Comparison of ENCODE assay signal across 28 cellular contexts in genomic region chr5:1702318-1702717, GRCh38.
"Had no signal": no experiment of that assay in that cellular context is flagged by ENCODE, and none has a peak within 500 bp of the region (broad histone marks: within the 10 kb centered on the region; RNA-seq: fewer than 3 reads in every experiment).

No MANE protein-coding gene starts in this region.

- H3K4me3 ChIP-seq: heart left ventricle, left ventricle myocardium inferior, lung, mucosa of descending colon, ovary, prostate gland, smooth muscle cell, stomach, thyroid gland, upper lobe of right lung had no signal

- H3K27me3 ChIP-seq: ovary, thyroid gland had no signal

- DNase-seq: activated CD4-positive, alpha-beta memory T cell treated with anti-CD3 and anti-CD28 coated beads, Interleukin-2, amount 10 ng/mL, durations not matched to agents 7 days and 5 days; activated CD4-positive, alpha-beta T cell treated with anti-CD3 and anti-CD28 coated beads, Interleukin-2, amount 10 ng/mL, durations not matched to agents 24 days and 14 days; activated CD4-positive, CD25-positive, alpha-beta regulatory T cell treated with anti-CD3 and anti-CD28 coated beads, Interleukin-2, amount 50 U/mL, for 72 hours; activated CD8-positive, alpha-beta memory T cell treated with anti-CD3 and anti-CD28 coated beads, Interleukin-2, amount 50 U/mL, for 48 hours; activated gamma-delta T cell treated with Interleukin-2 at 50 U/mL for 16 hours; activated T-cell treated with anti-CD3 and anti-CD28 coated beads, Interleukin-2, amount 50 U/mL, for 24 hours; endodermal cell; foreskin fibroblast; heart left ventricle; left ventricle myocardium inferior; mucosa of descending colon; ovary; stimulated activated CD4-positive, alpha-beta T cell treated with anti-CD3 and anti-CD28 coated beads, Interleukin-1b, Interleukin-23, amount 100 ng/mL, for 48 hours; stimulated activated naive B cell treated with anti-CD40 and anti-IgM and Interleukin-4, amounts not matched to agents 10 μg/mL and 1 μg/mL and 100 μg/mL, for 72 hours; stomach; T-helper 9 cell; thyroid gland; upper lobe of right lung had no signal

- H3K27me3 Mint-ChIP-seq: dendritic cell treated with granulocyte-macrophage colony-stimulating factor and Interleukin-4, amounts not matched to agents 40 ng/mL and 50 ng/mL, for 4 days had no signal

- H3K36me3 Mint-ChIP-seq: activated naive CD4-positive, alpha-beta T cell treated with anti-CD3 and anti-CD28 coated beads, Interleukin-2, amount 50 U/mL, for 24 hours; natural killer cell treated with Interleukin-12 subunit alpha and Interleukin-12 subunit beta and Interleukin-15 and Interleukin-18, amount 100 ng/mL, for 72 hours; stimulated activated naive B cell treated with anti-CD40 and anti-IgM and Interleukin-4, amounts not matched to agents 10 μg/mL and 1 μg/mL and 100 μg/mL, for 72 hours had no signal

- H3K9me3 Mint-ChIP-seq: activated CD4-positive, alpha-beta memory T cell treated with anti-CD3 and anti-CD28 coated beads, Interleukin-2, amount 10 ng/mL, durations not matched to agents 7 days and 5 days; activated CD4-positive, alpha-beta T cell treated with anti-CD3 and anti-CD28 coated beads, Interleukin-2, amount 10 ng/mL, durations not matched to agents 24 days and 14 days; activated naive CD4-positive, alpha-beta T cell treated with anti-CD3 and anti-CD28 coated beads, Interleukin-2, amount 50 U/mL, for 24 hours; activated T-cell treated with anti-CD3 and anti-CD28 coated beads, Interleukin-2, amount 50 U/mL, for 24 hours; central memory CD8-positive, alpha-beta T cell; dendritic cell treated with granulocyte-macrophage colony-stimulating factor and Interleukin-4, amounts not matched to agents 40 ng/mL and 50 ng/mL, for 4 days; natural killer cell treated with Interleukin-12 subunit alpha and Interleukin-12 subunit beta and Interleukin-15 and Interleukin-18, amount 100 ng/mL, for 72 hours; stimulated activated naive B cell treated with anti-CD40 and anti-IgM and Interleukin-4, amounts not matched to agents 10 μg/mL and 1 μg/mL and 100 μg/mL, for 72 hours; T-helper 1 cell treated with Interleukin-12 subunit alpha and Interleukin-12 subunit beta and Interleukin-4 antibody, amounts not matched to agents 30 μg/mL and 1 μg/mL, for 36 hours had no signal

- H3K4me3 Mint-ChIP-seq: activated CD4-positive, alpha-beta memory T cell treated with anti-CD3 and anti-CD28 coated beads, Interleukin-2, amount 10 ng/mL, durations not matched to agents 7 days and 5 days; activated CD4-positive, alpha-beta T cell treated with anti-CD3 and anti-CD28 coated beads, Interleukin-2, amount 10 ng/mL, durations not matched to agents 24 days and 14 days; activated naive CD4-positive, alpha-beta T cell treated with anti-CD3 and anti-CD28 coated beads, Interleukin-2, amount 50 U/mL, for 24 hours; activated T-cell treated with anti-CD3 and anti-CD28 coated beads, Interleukin-2, amount 50 U/mL, for 24 hours; central memory CD8-positive, alpha-beta T cell; dendritic cell treated with granulocyte-macrophage colony-stimulating factor and Interleukin-4, amounts not matched to agents 40 ng/mL and 50 ng/mL, for 4 days; endodermal cell; natural killer cell treated with Interleukin-12 subunit alpha and Interleukin-12 subunit beta and Interleukin-15 and Interleukin-18, amount 100 ng/mL, for 72 hours; stimulated activated naive B cell treated with anti-CD40 and anti-IgM and Interleukin-4, amounts not matched to agents 10 μg/mL and 1 μg/mL and 100 μg/mL, for 72 hours; T-helper 1 cell treated with Interleukin-12 subunit alpha and Interleukin-12 subunit beta and Interleukin-4 antibody, amounts not matched to agents 30 μg/mL and 1 μg/mL, for 36 hours had no signal

- H3K27ac Mint-ChIP-seq: activated CD4-positive, alpha-beta memory T cell treated with anti-CD3 and anti-CD28 coated beads, Interleukin-2, amount 10 ng/mL, durations not matched to agents 7 days and 5 days; activated CD4-positive, alpha-beta T cell treated with anti-CD3 and anti-CD28 coated beads, Interleukin-2, amount 10 ng/mL, durations not matched to agents 24 days and 14 days; activated naive CD4-positive, alpha-beta T cell treated with anti-CD3 and anti-CD28 coated beads, Interleukin-2, amount 50 U/mL, for 24 hours; activated T-cell treated with anti-CD3 and anti-CD28 coated beads, Interleukin-2, amount 50 U/mL, for 24 hours; dendritic cell treated with granulocyte-macrophage colony-stimulating factor and Interleukin-4, amounts not matched to agents 40 ng/mL and 50 ng/mL, for 4 days; endodermal cell; natural killer cell treated with Interleukin-12 subunit alpha and Interleukin-12 subunit beta and Interleukin-15 and Interleukin-18, amount 100 ng/mL, for 72 hours; stimulated activated naive B cell treated with anti-CD40 and anti-IgM and Interleukin-4, amounts not matched to agents 10 μg/mL and 1 μg/mL and 100 μg/mL, for 72 hours; T-helper 1 cell treated with Interleukin-12 subunit alpha and Interleukin-12 subunit beta and Interleukin-4 antibody, amounts not matched to agents 30 μg/mL and 1 μg/mL, for 36 hours had no signal

- H3K36me3 ChIP-seq: heart left ventricle, left ventricle myocardium inferior, neutrophil, ovary, prostate gland, stomach, thyroid gland, upper lobe of right lung had no signal

- ATAC-seq: esophagus mucosa; heart left ventricle; mucosa of descending colon; natural killer cell treated with Interleukin-12 subunit alpha and Interleukin-12 subunit beta and Interleukin-15 and Interleukin-18, amount 100 ng/mL, for 72 hours; stimulated activated naive B cell treated with anti-CD40 and anti-IgM and Interleukin-4, amounts not matched to agents 10 μg/mL and 1 μg/mL and 100 μg/mL, for 72 hours; upper lobe of right lung had no signal

- H3K4me1 Mint-ChIP-seq: activated CD4-positive, alpha-beta memory T cell treated with anti-CD3 and anti-CD28 coated beads, Interleukin-2, amount 10 ng/mL, durations not matched to agents 7 days and 5 days; central memory CD8-positive, alpha-beta T cell; endodermal cell; stimulated activated naive B cell treated with anti-CD40 and anti-IgM and Interleukin-4, amounts not matched to agents 10 μg/mL and 1 μg/mL and 100 μg/mL, for 72 hours had no signal
